In genomic region chr20:57701090-57701489, GRCh38 we compare ENCODE assay signal across 1 cellular context.
TF ChIP-seq lines count a peak whose summit lies in the region.

No MANE protein-coding gene starts in this region.

TF ChIP-seq in IMR-90, 13 proteins besides CTCF, POLR2A, EP300 and RAD21 (continued from another document):
- no peak for TF ChIP-seq USF2 (IDR thresholded peaks at IDR 0.05; ENCODE audit: low read depth, low read length)
- no peak for TF ChIP-seq ELK1 (IDR thresholded peaks at IDR 0.05; ENCODE audit: borderline replicate concordance, low read depth, low read length)
- TF ChIP-seq RFX5 (IDR thresholded peaks at IDR 0.05; ENCODE audit: low read depth, low read length), result no peak
- TF ChIP-seq FOS (IDR thresholded peaks at IDR 0.05; ENCODE audit: low read depth, low read length), result no peak
- TF ChIP-seq SMC3 (IDR thresholded peaks at IDR 0.05; ENCODE audit: low read depth, low read length), result no peak
- TF ChIP-seq CHD1 (IDR thresholded peaks at IDR 0.05; ENCODE audit: low read depth, low read length), result no peak
